In genomic region chr1:114318951-114319350, GRCh38 we compare ENCODE assay signal across 16 cellular contexts.
"Had no signal": no experiment of that assay in that cellular context is flagged by ENCODE, and none has a peak within 500 bp of the region (broad histone marks: within the 10 kb centered on the region; RNA-seq: fewer than 3 reads in every experiment).

No MANE protein-coding gene starts in this region.

- H3K27me3 ChIP-seq: dorsolateral prefrontal cortex had no signal

- H3K27me3 Mint-ChIP-seq: activated naive CD8-positive, alpha-beta T cell treated with anti-CD3 and anti-CD28 coated beads for 36 hours; T-cell had no signal

- ATAC-seq: activated CD4-positive, CD25-positive, alpha-beta regulatory T cell treated with anti-CD3 and anti-CD28 coated beads, Interleukin-2, amount 50 U/mL, for 24 hours; T-cell had no signal

- H3K4me3 ChIP-seq: dorsolateral prefrontal cortex had no signal

- H3K27ac Mint-ChIP-seq: activated naive CD8-positive, alpha-beta T cell treated with anti-CD3 and anti-CD28 coated beads for 36 hours; activated T-helper 1 cell treated with anti-CD3 and anti-CD28 coated beads, Interleukin-12 subunit alpha, Interleukin-12 subunit beta, Interleukin-2, Interleukin-4 antibody, amounts not matched to agents 30 ng/mL and 10 ng/mL and 1 ng/mL, durations not matched to agents 14 hours and 24 hours and 36 hours; T-cell had no signal

- H3K9me3 Mint-ChIP-seq: activated naive CD8-positive, alpha-beta T cell treated with anti-CD3 and anti-CD28 coated beads for 36 hours; activated T-helper 1 cell treated with anti-CD3 and anti-CD28 coated beads, Interleukin-12 subunit alpha, Interleukin-12 subunit beta, Interleukin-2, Interleukin-4 antibody, amounts not matched to agents 30 ng/mL and 10 ng/mL and 1 ng/mL, durations not matched to agents 14 hours and 24 hours and 36 hours; immature natural killer cell; T-cell had no signal

- H3K36me3 Mint-ChIP-seq: activated naive CD8-positive, alpha-beta T cell treated with anti-CD3 and anti-CD28 coated beads for 36 hours; T-cell had no signal

- H3K4me3 Mint-ChIP-seq: activated naive CD8-positive, alpha-beta T cell treated with anti-CD3 and anti-CD28 coated beads for 36 hours; activated T-helper 1 cell treated with anti-CD3 and anti-CD28 coated beads, Interleukin-12 subunit alpha, Interleukin-12 subunit beta, Interleukin-2, Interleukin-4 antibody, amounts not matched to agents 30 ng/mL and 10 ng/mL and 1 ng/mL, durations not matched to agents 14 hours and 24 hours and 36 hours; T-cell had no signal

- DNase-seq: activated CD4-positive, alpha-beta T cell treated with anti-CD3 and anti-CD28 coated beads, Interleukin-2, amount 50 U/mL, for 1 hour; activated CD8-positive, alpha-beta memory T cell treated with anti-CD3 and anti-CD28 coated beads for 24 hours; activated naive CD8-positive, alpha-beta T cell treated with anti-CD3 and anti-CD28 coated beads for 36 hours; dorsolateral prefrontal cortex; erythroblast; immature natural killer cell; posterior cingulate gyrus; retina; stimulated activated CD4-positive, alpha-beta T cell treated with anti-CD3 and anti-CD28 coated beads, Interleukin-15, amount 100 ng/mL, for 24 hours; stimulated activated CD4-positive, alpha-beta T cell treated with anti-CD3 and anti-CD28 coated beads, Interleukin-4, amount 100 ng/mL, for 1 hour; stimulated activated naive CD4-positive, alpha-beta T cell; T-cell; T1000; trophoblast cell had no signal
